Comparison of ENCODE assay signal across 8 cellular contexts in the genomic region with DNA sequence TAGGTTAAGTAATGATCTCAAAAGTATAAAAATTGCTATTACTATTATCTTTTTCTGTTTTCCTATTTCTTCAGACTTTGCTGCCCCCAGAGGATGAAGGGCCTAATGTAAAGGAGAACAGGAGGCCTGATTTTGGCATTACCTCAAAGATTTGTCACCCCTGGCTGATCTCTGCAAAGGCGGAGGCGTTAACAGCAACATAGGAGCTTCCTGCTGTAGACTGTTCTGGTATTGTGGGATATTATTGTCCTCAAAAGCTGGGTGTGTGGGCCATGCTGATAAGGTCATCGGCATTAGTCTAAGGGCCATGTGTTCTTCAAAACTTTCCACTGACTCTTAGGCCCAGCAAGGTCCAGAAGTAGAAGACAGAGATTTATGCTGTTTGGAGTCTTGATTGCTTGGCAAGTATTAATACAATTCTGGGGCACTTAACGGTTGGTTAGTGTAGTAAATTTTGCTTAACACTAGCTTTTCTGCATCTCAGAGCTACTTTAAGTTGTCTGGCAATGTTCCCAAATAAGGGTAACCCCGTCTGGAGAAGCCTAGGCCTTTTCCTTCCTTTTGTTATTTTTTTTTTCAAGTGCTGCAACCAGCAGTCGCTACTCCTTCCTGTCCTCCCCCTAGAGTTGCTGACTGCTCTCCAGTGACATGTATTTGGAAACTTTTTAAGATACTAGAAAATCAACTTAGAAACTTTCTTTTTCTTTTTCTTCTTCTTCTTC. TPM values are rescaled to one million over a fixed set of nuclear protein-coding genes. Genes with fewer than 3 reads are reported as not detected.
DNase-seq lines count a peak whose midpoint lies in the region; ATAC-seq and TF ChIP-seq lines count a peak whose summit lies in the region.

No MANE protein-coding gene starts in this region.

- no peak for DNase-seq in Panc1 (ENCODE audit: low read depth, low spot score)
- DNase-seq in heart right ventricle = peak in 1 of 2 donors; percentile 74
- DNase-seq in smooth muscle cell (lab: John Stamatoyannopoulos, UW; ENCODE audit: unreplicated experiment) = no peak
- DNase-seq in NCI-H2196 treated with DMSO at 0.1 percent for 48 hours (lab: John Stamatoyannopoulos, UW; ENCODE audit: unreplicated experiment) = no peak
- no peak for DNase-seq in stimulated activated CD4-positive, alpha-beta T cell treated with anti-CD3 and anti-CD28 coated beads, Interleukin-12 subunit alpha, Interleukin-12 subunit beta, amount 100 ng/mL, for 4 hours

- no peaks in the 10 kb centered on the region for H3K4me1 ChIP-seq in Panc1 (ENCODE audit: control insufficient read depth, insufficient read depth, low read length)
- peaks cover 0 to 41% (median 28%) of the 10 kb centered on the region in 9 donors for H3K4me1 ChIP-seq in heart right ventricle
- peaks cover 17% of the 10 kb centered on the region for H3K4me1 ChIP-seq in smooth muscle cell (ENCODE audit: low read depth)

- WGBS in heart right ventricle, 2 donors = 24 to 30% methylated on average over 6 of the region's 6 CpGs
- WGBS in smooth muscle cell (ENCODE audit: low lambda C conversion rate) = 19% methylated on average over 6 of the region's 6 CpGs

- in situ Hi-C loops in Panc1 (cut with HindIII; ENCODE audit: low pct_unique_long_range_greater_than_20kb, low sequenced_read_pairs) = no loop called here

- no peaks in the 10 kb centered on the region for H4K20me1 ChIP-seq in smooth muscle cell (ENCODE audit: low read depth)

- H3K27me3 ChIP-seq in Panc1 (ENCODE audit: control insufficient read depth, insufficient read depth, low read length) (no peaks in the 10 kb centered on the region), heart right ventricle (no peaks in the 10 kb centered on the region), smooth muscle cell (ENCODE audit: low read depth) (no peaks in the 10 kb centered on the region)

- no peaks in the 10 kb centered on the region for H3K79me2 ChIP-seq in smooth muscle cell (ENCODE audit: low read depth)

- intact Hi-C loops in Panc1 (cut with micrococcal nuclease; ENCODE audit: unreplicated experiment) = no loop called here
- intact Hi-C loops in heart right ventricle (cut with DNase I) = loop anchor here in 2 of 10 donors (2.0 to 5.0 kb wide), 4 partner anchors 50 to 101 kb away; partner anchors contain the start of gene TCTN3 (in 1 of the 2)

- H3K4me3 ChIP-seq in Panc1 (ENCODE audit: low read depth in 2 of 2, low read length in 2 of 2) (no peak overlapping the region), heart right ventricle (no peak overlapping the region), smooth muscle cell (no peak overlapping the region)

- BruUV-seq in Panc1 (replicated peaks; lab: Mats Ljungman, UMichigan) = no TSS peak

- H3K9me3 ChIP-seq in Panc1 (ENCODE audit: control insufficient read depth, insufficient read depth, low read depth, low read length) (no peaks in the 10 kb centered on the region), heart right ventricle (peaks cover 0 to 8% (median 0%) of the 10 kb centered on the region in 11 donors), smooth muscle cell (replicated peaks; ENCODE audit: low read depth) (no peaks in the 10 kb centered on the region)

- peak overlapping the region; percentile 61 for H2AFZ ChIP-seq in smooth muscle cell (ENCODE audit: low read depth)

- POLR2A ChIA-PET in Panc1 (lab: Charles Lee) = no interaction called here

- H3F3A ChIP-seq in smooth muscle cell (ENCODE audit: low read depth) = peaks cover 3% of the 10 kb centered on the region

- peak overlapping the region; percentile 69 for H3K4me2 ChIP-seq in smooth muscle cell

- H3K36me3 ChIP-seq in Panc1 (ENCODE audit: control insufficient read depth, insufficient read depth, low read length) = no peaks in the 10 kb centered on the region
- H3K36me3 ChIP-seq in heart right ventricle = no peaks in the 10 kb centered on the region
- no peaks in the 10 kb centered on the region for H3K36me3 ChIP-seq in smooth muscle cell (ENCODE audit: low read depth)

- TF ChIP-seq CTCF in GM12874 (IDR thresholded peaks at IDR 0.05; ENCODE audit: insufficient read depth, low read depth, low read length) (peak; percentile 44; the same call in 1 of the 2 replicates), Panc1 (IDR thresholded peaks at IDR 0.05) (peak; percentile 11; the same call in 1 of the 2 replicates), heart right ventricle (IDR thresholded peaks at IDR 0.05) (peak in 5 of 9 donors; percentile 12 to 50 (median 38)), smooth muscle cell (IDR thresholded peaks at IDR 0.05; ENCODE audit: borderline replicate concordance, insufficient read depth, poor library complexity, severe bottlenecking) (peak; percentile 23)

- H3K9ac ChIP-seq in smooth muscle cell (ENCODE audit: low read depth) = no peak overlapping the region

- H3K27ac ChIP-seq in Panc1 (ENCODE audit: low read length) (no peak overlapping the region), heart right ventricle (peak overlapping the region; percentile 62 to 85 (median 78)), smooth muscle cell (ENCODE audit: low read depth) (peak overlapping the region; percentile 70)

- CTCF ChIA-PET in Panc1 (lab: Charles Lee) = no interaction called here

- ATAC-seq in GM21619 (IDR thresholded peaks at IDR 0.05; ENCODE audit: unreplicated experiment) = peak; percentile 64
- no peak for ATAC-seq in Panc1
- peak; percentile 94 to 99 (median 96) for ATAC-seq in heart right ventricle
- no peak for ATAC-seq in HG02870 (IDR thresholded peaks at IDR 0.05; ENCODE audit: unreplicated experiment)

RNA-seq across cellular contexts. Expression of gene ENTPD1, which starts 14.0 kb away (rescaled TPM):
- 0.31 TPM for total RNA-seq in Panc1 (2021; ENCODE audit: unreplicated experiment)
- polyA plus RNA-seq in Panc1 (2012; ENCODE audit: insufficient read length) = 0.88 TPM
- total RNA-seq in heart right ventricle = 10 to 100 TPM in 3 of 10 donors, 1 to 10 TPM in 7; 5.1 to 13.0 (median 9.3) TPM
- 1 to 10 TPM; 4.2 to 4.9 TPM for polyA plus RNA-seq in heart right ventricle
- 4.6 and 5.0 TPM in 2 replicates for total RNA-seq in smooth muscle cell
- 1.0 and 2.7 TPM in 2 replicates for polyA plus RNA-seq in smooth muscle cell

RNA-seq across cellular contexts. Expression of gene TCTN3, which starts 48.2 kb away (rescaled TPM):
- total RNA-seq in Panc1 (2021; ENCODE audit: unreplicated experiment) (56.6 TPM), heart right ventricle (10 to 100 TPM in 8 of 10 donors, 1 to 10 TPM in 2; 9.1 to 17.5 (median 11.4) TPM), smooth muscle cell (52.0 and 57.2 TPM in 2 replicates)
- polyA plus RNA-seq in Panc1 (2012; ENCODE audit: insufficient read length) = 56.0 TPM
- polyA plus RNA-seq in heart right ventricle (10 to 100 TPM in 1 of 2 donors, 1 to 10 TPM in 1; 6.4 to 14.9 TPM), smooth muscle cell (57.6 and 62.8 TPM in 2 replicates)

Comparison
In these comparisons a context has a peak if more than half of its experiments do, and no peak if none do; other contexts are left out.
1. ATAC-seq: peak in GM21619 (single experiment) and heart right ventricle (8 of 8); none in Panc1 (single experiment) and HG02870 (single experiment).
2. Peak in every context shown above with its lines, with median percentiles within 50 percentile points of each other: CTCF ChIP-seq.